In genomic region chr6:4295789-4296165, GRCh38 we compare ENCODE assay signal across 10 cellular contexts.
"Had no signal": no experiment of that assay in that cellular context is flagged by ENCODE, and none has a peak within 500 bp of the region (broad histone marks: within the 10 kb centered on the region; RNA-seq: fewer than 3 reads in every experiment).

No MANE protein-coding gene starts in this region.

- H3K4me3 ChIP-seq: GM23248, HAP-1 had no signal

- H3K4me1 Mint-ChIP-seq: IgD-negative memory B cell had no signal

- DNase-seq: GM23248, GOT3, H7, HFFc6, KBM-7 had no signal

- H3K4me1 ChIP-seq: HAP-1 had no signal

- H3K36me3 ChIP-seq: HAP-1 had no signal

- H3K4me3 Mint-ChIP-seq: HFFc6, IgD-negative memory B cell had no signal

- H3K27ac ChIP-seq: GM23248, HL-60 had no signal

- ATAC-seq: HCT116, HepG2 had no signal

- H3K27ac Mint-ChIP-seq: HFFc6, IgD-negative memory B cell had no signal

- H3K9ac ChIP-seq: GM23248 had no signal

- H3K9me3 ChIP-seq: HAP-1 had no signal
